11 cellular contexts compared by ENCODE assay signal in genomic region chr13:23855360-23855759, GRCh38. TPM values are rescaled to one million over a fixed set of nuclear protein-coding genes. Genes with fewer than 3 reads are reported as not detected.
"Had no signal": no experiment of that assay in that cellular context is flagged by ENCODE, and none has a peak within 500 bp of the region (broad histone marks: within the 10 kb centered on the region; RNA-seq: fewer than 3 reads in every experiment).

No MANE protein-coding gene starts in this region.

- DNase-seq: GM23248, GOT3, H7, HFFc6, KBM-7 had no signal

- H3K9me3 Mint-ChIP-seq: HFFc6 had no signal

- H3K9ac ChIP-seq: GM23248 had no signal

- FAIRE-seq: HepG2 had no signal

- H3K27ac ChIP-seq: GM23248, HL-60 had no signal

- ATAC-seq: HCT116, HepG2 had no signal

- H2AFZ ChIP-seq: GM23248 had no signal

- H3K27me3 Mint-ChIP-seq: IgD-negative memory B cell had no signal

- H3K27ac Mint-ChIP-seq: HFFc6, IgD-negative memory B cell had no signal

- H3K4me3 Mint-ChIP-seq: HFFc6 had no signal

- H3K4me3 ChIP-seq: GM23248, HAP-1 had no signal

- H3K36me3 ChIP-seq: HAP-1 had no signal

RNA-seq across cellular contexts. Expression of gene C1QTNF9B, which starts 41.9 kb away (rescaled TPM):
- total RNA-seq: GM23248, H4, H7, HepG2 had no signal
